In the genomic region with DNA sequence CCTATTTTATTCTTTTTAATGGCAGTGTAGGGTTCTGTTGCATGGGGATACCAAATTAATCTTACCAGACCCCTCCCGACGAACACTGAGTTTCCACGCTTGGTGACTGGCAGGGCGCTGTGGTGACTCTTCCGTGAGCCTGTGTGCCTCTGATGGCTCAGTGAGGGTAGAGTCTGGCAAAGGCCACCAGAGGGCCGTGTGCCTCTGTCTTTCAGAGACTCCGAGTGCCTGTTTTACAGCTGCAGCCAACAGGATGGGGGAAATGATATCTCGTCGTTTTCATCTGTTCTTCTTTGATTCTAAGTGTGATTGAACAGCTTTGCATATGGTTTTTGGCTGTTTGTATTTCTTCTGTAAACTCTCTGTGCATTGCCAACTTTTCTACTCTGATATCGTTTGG, we compare ENCODE assay signal across 8 cellular contexts.
DNase-seq lines count a peak whose midpoint lies in the region; ATAC-seq and TF ChIP-seq lines count a peak whose summit lies in the region.

No MANE protein-coding gene starts in this region.

- TF ChIP-seq CTCF in C4-2B (conservative IDR thresholded peaks at IDR 0.05) (peak; percentile 83), fibroblast of mammary gland (conservative IDR thresholded peaks at IDR 0.05; ENCODE audit: control insufficient read depth, insufficient read depth, low read depth, low read length) (peak; percentile 50)

- ATAC-seq in GM19025 (IDR thresholded peaks at IDR 0.05; ENCODE audit: low read depth, unreplicated experiment) (peak; percentile 99), HG03135 (IDR thresholded peaks at IDR 0.05; ENCODE audit: unreplicated experiment) (peak; percentile 99)

- H3K27ac ChIP-seq in C4-2B, result no peak overlapping the region

- DNase-seq in NCI-H510A treated with DMSO at 0.1 percent for 48 hours (lab: John Stamatoyannopoulos, UW), result peak; percentile 89
- peak; percentile 30 for DNase-seq in activated T-cell treated with anti-CD3 and anti-CD28 coated beads for 1 hour (ENCODE audit: low read depth)
- DNase-seq in fibroblast of mammary gland (ENCODE audit: low read depth), result peak; percentile 36
- peak; percentile 43 for DNase-seq in occipital lobe (lab: John Stamatoyannopoulos, UW)
- DNase-seq in GF-D8 (lab: John Stamatoyannopoulos, UW), result no peak

- no peak overlapping the region for H3K4me3 ChIP-seq in fibroblast of mammary gland (ENCODE audit: control insufficient read depth, low read depth, low read length)
